11 cellular contexts compared by ENCODE assay signal in the genomic region with DNA sequence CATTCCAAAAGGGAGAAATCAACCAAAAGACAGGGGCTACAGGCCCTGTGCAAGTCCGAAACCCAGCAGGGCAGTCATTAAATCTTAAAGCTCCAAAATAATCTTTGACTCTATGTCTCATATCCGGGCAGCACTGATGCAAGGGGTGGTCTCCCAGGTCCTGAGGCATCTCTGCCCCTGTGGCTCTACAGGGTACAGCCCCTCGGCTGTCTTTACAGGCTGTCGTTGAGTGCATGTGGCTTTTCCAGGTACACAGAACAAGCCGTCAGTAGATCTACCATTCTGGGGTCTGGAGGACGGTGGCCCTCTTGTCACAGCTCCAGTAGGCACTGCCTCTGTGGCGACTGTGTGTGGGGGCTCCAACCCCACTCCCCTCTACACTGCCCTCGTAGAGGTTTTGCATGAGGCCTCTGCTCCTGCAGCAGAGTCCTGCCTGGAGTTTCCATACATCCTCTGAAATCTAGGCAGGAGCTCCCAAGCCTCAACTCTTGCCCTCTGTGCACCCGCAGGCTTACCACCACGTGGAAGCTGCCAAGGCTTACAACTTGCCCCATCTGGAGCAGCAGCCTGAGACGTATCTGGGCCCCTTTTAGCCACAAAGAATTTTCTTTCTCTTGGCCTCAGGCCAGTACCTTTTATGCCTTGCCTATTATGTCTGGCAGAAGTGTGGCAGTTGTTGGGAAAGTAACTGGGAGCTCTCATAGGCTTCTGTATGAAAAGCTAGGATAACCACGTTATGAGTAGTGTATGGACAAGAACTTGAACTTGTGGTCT. TPM values are rescaled to one million over a fixed set of nuclear protein-coding genes. Genes with fewer than 3 reads are reported as not detected.
DNase-seq lines count a peak whose midpoint lies in the region; FAIRE-seq and TF ChIP-seq lines count a peak whose summit lies in the region.
"Had no signal": no experiment of that assay in that cellular context is flagged by ENCODE, and none has a peak within 500 bp of the region (broad histone marks: within the 10 kb centered on the region; RNA-seq: fewer than 3 reads in every experiment).

No MANE protein-coding gene starts in this region.

- TF ChIP-seq CTCF in tibial artery (IDR thresholded peaks at IDR 0.05) (no peak), ovary (IDR thresholded peaks at IDR 0.05) (no peak)

- intact Hi-C loops in tibial artery (cut with DNase I; ENCODE audit: low total_unique reads): no loop called here
- intact Hi-C loops in ovary (cut with DNase I): loop anchor here in 1 of 4 donors (10.0 kb wide), 1 partner anchor 172 kb away; no protein-coding TSS in a partner anchor

- H3K9me3 ChIP-seq in tibial artery: no peaks in the 10 kb centered on the region
- no peaks in the 10 kb centered on the region for H3K9me3 ChIP-seq in ovary
- H3K9me3 ChIP-seq: pancreas had no signal

- H3K27me3 ChIP-seq in tibial artery (no peaks in the 10 kb centered on the region), ovary (no peaks in the 10 kb centered on the region)
- H3K27me3 ChIP-seq: pancreas had no signal

- 74 to 76% (median 75%) methylated on average over 12 of the region's 12 CpGs for WGBS in ovary, 3 donors

- DNase-seq in AG20443 (ENCODE audit: low spot score) (peak; percentile 9), H54 (ENCODE audit: insufficient read length, low spot score) (no peak), NCI-H524 treated with DMSO at 0.1 percent for 48 hours (lab: John Stamatoyannopoulos, UW) (peak; percentile 87), fibroblast of peridontal ligament (ENCODE audit: extremely low read depth) (peak; percentile 78), tibial artery (no peak), ovary (no peak), NCI-H2029 treated with DMSO at 0.1 percent for 48 hours (lab: John Stamatoyannopoulos, UW) (no peak)
- no peak for DNase-seq in activated CD8-positive, alpha-beta memory T cell treated with anti-CD3 and anti-CD28 coated beads, Interleukin-2, amount 50 U/mL, for 48 hours
- DNase-seq: activated naive CD4-positive, alpha-beta T cell treated with anti-CD3 and anti-CD28 coated beads, Interleukin-2, amount 50 U/mL, for 16 hours; pancreas had no signal

- H3K36me3 ChIP-seq in tibial artery (no peaks in the 10 kb centered on the region), ovary (no peaks in the 10 kb centered on the region)
- H3K36me3 ChIP-seq: pancreas had no signal

- TF ChIP-seq POLR2A in H54 (IDR thresholded peaks at IDR 0.05; ENCODE audit: low read depth, low read length): no peak
- TF ChIP-seq POLR2A in ovary (IDR thresholded peaks at IDR 0.05): no peak

- H3K4me3 ChIP-seq in tibial artery (no peak overlapping the region), ovary (no peak overlapping the region)
- H3K4me3 ChIP-seq: pancreas had no signal

- H3K4me1 ChIP-seq in tibial artery (peaks cover 0 to 49% (median 3%) of the 10 kb centered on the region in 4 donors), ovary (ENCODE audit: insufficient read depth) (peaks cover 6% of the 10 kb centered on the region)
- H3K4me1 ChIP-seq: pancreas had no signal

- peak; percentile 38 for FAIRE-seq in H54 (lab: Jason Lieb, UNC)
- FAIRE-seq: HepG2, pancreas had no signal

- H3K27ac ChIP-seq in tibial artery: no peak overlapping the region
- no peak overlapping the region for H3K27ac ChIP-seq in ovary
- H3K27ac ChIP-seq: pancreas had no signal

- TF ChIP-seq EP300 in ovary (IDR thresholded peaks at IDR 0.05): no peak

RNA-seq across cellular contexts. Expression of gene POU2F1, which starts 52.5 kb away (rescaled TPM):
- 10 to 100 TPM; 11.4 to 24.6 (median 20.4) TPM for total RNA-seq in ovary
- polyA plus RNA-seq in ovary: 1 to 10 TPM; 3.9 to 6.1 TPM

Comparison
In these comparisons a context has a peak if more than half of its experiments do, and no peak if none do; other contexts are left out.
1. DNase-seq: peak in AG20443 (single experiment), NCI-H524 treated with DMSO at 0.1 percent for 48 hours (single experiment) and fibroblast of peridontal ligament (single experiment); none in H54 (single experiment), activated CD8-positive, alpha-beta memory T cell treated with anti-CD3 and anti-CD28 coated beads, Interleukin-2, amount 50 U/mL, for 48 hours (single experiment), tibial artery (0 of 2), ovary (0 of 5) and NCI-H2029 treated with DMSO at 0.1 percent for 48 hours (single experiment).